8 cellular contexts compared by ENCODE assay signal in genomic region chr1:44355582-44356305, GRCh38. TPM values are rescaled to one million over a fixed set of nuclear protein-coding genes. Genes with fewer than 3 reads are reported as not detected.
DNase-seq lines count a peak whose midpoint lies in the region; ATAC-seq and TF ChIP-seq lines count a peak whose summit lies in the region.

No MANE protein-coding gene starts in this region.

- DNase-seq in AG08396 (ENCODE audit: low spot score) (peak; percentile 5), adipocyte (ENCODE audit: low read depth) (no peak), mesothelial cell of epicardium (ENCODE audit: low spot score in 2 of 2, unreplicated experiment in 2 of 2) (no peak), cerebellar cortex (ENCODE audit: low spot score) (no peak), Ammon's horn (ENCODE audit: low spot score) (no peak), NOMO-1 treated with DMSO at 0.1 percent for 48 hours (lab: John Stamatoyannopoulos, UW; ENCODE audit: unreplicated experiment) (no peak)

- peak overlapping the region; percentile 92 for H3K27ac Mint-ChIP-seq in mesothelial cell of epicardium

- H3K4me1 Mint-ChIP-seq in mesothelial cell of epicardium, result peaks cover 64% of the 10 kb centered on the region

- H3K27me3 ChIP-seq in adipocyte (replicated peaks; ENCODE audit: control insufficient read depth, insufficient read depth, low read length), result no peaks in the 10 kb centered on the region

- TF ChIP-seq CTCF in HEK293 (tag by site-specific recombination; IDR thresholded peaks at IDR 0.05) (no peak), mesothelial cell of epicardium (IDR thresholded peaks at IDR 0.05; ENCODE audit: unreplicated experiment) (no peak)

- H3K27me3 Mint-ChIP-seq in mesothelial cell of epicardium (ENCODE audit: low read depth), result no peaks in the 10 kb centered on the region

- POLR2A ChIA-PET in HEK293 (lab: Yijun Ruan, JAX), result interaction anchor here (0.6 to 0.9 kb wide), 3 partner anchors 9 to 361 kb away, joined by 3 to 4 read pairs (median 3); no protein-coding TSS in a partner anchor

- no peak overlapping the region for H3K27ac ChIP-seq in HEK293 (ENCODE audit: extremely low read depth, low read depth, low read length)

- CTCF ChIA-PET in HEK293 (lab: Yijun Ruan, JAX), result interaction anchor here (0.6 to 0.9 kb wide), 4 partner anchors 9 to 275 kb away, joined by 3 to 4 read pairs (median 3); no protein-coding TSS in a partner anchor

- H3K9me3 Mint-ChIP-seq in mesothelial cell of epicardium, result no peaks in the 10 kb centered on the region

- no peaks in the 10 kb centered on the region for H3K36me3 Mint-ChIP-seq in mesothelial cell of epicardium

- peaks cover 0 to 10% of the 10 kb centered on the region in 2 experiments; a peak in 2 of 3 replicates for H3K36me3 ChIP-seq in HEK293 (ENCODE audit: control insufficient read depth in 2 of 2, insufficient read depth in 1 of 2, low read length in 2 of 2)
- H3K36me3 ChIP-seq in adipocyte (ENCODE audit: control insufficient read depth, insufficient read depth, low read length, severe bottlenecking), result peaks cover 3% of the 10 kb centered on the region

- H3K9me3 ChIP-seq in HEK293 (ENCODE audit: control insufficient read depth, insufficient read depth, low read depth, low read length), result no peaks in the 10 kb centered on the region
- H3K9me3 ChIP-seq in adipocyte (ENCODE audit: control insufficient read depth, low read length), result no peaks in the 10 kb centered on the region

- H3K4me3 ChIP-seq in HEK293 (ENCODE audit: low read depth, low read length), result no peak overlapping the region; the same call in 1 of the 2 replicates
- H3K4me3 ChIP-seq in adipocyte (ENCODE audit: low read length), result peak overlapping the region; percentile 82

- H3K4me1 ChIP-seq in HEK293 (ENCODE audit: control insufficient read depth, insufficient read depth, low read length) (peaks cover 11% of the 10 kb centered on the region), adipocyte (ENCODE audit: control insufficient read depth, insufficient read depth, low read length) (peaks cover 22% of the 10 kb centered on the region)

- H3K9ac ChIP-seq in adipocyte (ENCODE audit: low read length), result no peak overlapping the region

- peak overlapping the region; percentile 92 for H3K4me3 Mint-ChIP-seq in mesothelial cell of epicardium

- ATAC-seq in HG03045 (IDR thresholded peaks at IDR 0.05; ENCODE audit: unreplicated experiment), result no peak

TF ChIP-seq in HEK293, 187 proteins besides CTCF, POLR2A, EP300 and RAD21 (continues in another document):
- peak; percentile 83; the same call in 1 of the 2 replicates for TF ChIP-seq ZFP69B (tag by site-specific recombination; IDR thresholded peaks at IDR 0.05)
- no peak for TF ChIP-seq ZFHX2 (tag by site-specific recombination; conservative IDR thresholded peaks at IDR 0.05)
- TF ChIP-seq ZNF184 (tag by site-specific recombination; IDR thresholded peaks at IDR 0.05), result peak; percentile 20; the same call in 1 of the 2 replicates
- peak; percentile 85 for TF ChIP-seq ZNF692 (tag by site-specific recombination; IDR thresholded peaks at IDR 0.05)
- TF ChIP-seq SCRT1 (tag by site-specific recombination; IDR thresholded peaks at IDR 0.05; ENCODE audit: borderline replicate concordance), result peak; percentile 69; the same call in 1 of the 2 replicates
- peak; percentile 98 for TF ChIP-seq PRDM10 (tag by site-specific recombination; IDR thresholded peaks at IDR 0.05)
- TF ChIP-seq ZBTB8A (tag by site-specific recombination; IDR thresholded peaks at IDR 0.05), result no peak
- no peak for TF ChIP-seq ZNF311 (tag by site-specific recombination; IDR thresholded peaks at IDR 0.05; ENCODE audit: borderline replicate concordance)
- peak; percentile 54 for TF ChIP-seq PRDM1 (tag by site-specific recombination; IDR thresholded peaks at IDR 0.05)
- TF ChIP-seq ZNF785 (tag by site-specific recombination; IDR thresholded peaks at IDR 0.05), result no peak
- TF ChIP-seq ZBTB17 (tag by site-specific recombination; IDR thresholded peaks at IDR 0.05), result peak; percentile 25
- peak; percentile 74 for TF ChIP-seq ZNF600 (tag by site-specific recombination; IDR thresholded peaks at IDR 0.05)
- TF ChIP-seq SALL2 (tag by site-specific recombination; IDR thresholded peaks at IDR 0.05; ENCODE audit: borderline replicate concordance), result no peak
- TF ChIP-seq ZNF335 (tag by site-specific recombination; conservative IDR thresholded peaks at IDR 0.05), result peak; percentile 77
- TF ChIP-seq ATF2 (tag by site-specific recombination; IDR thresholded peaks at IDR 0.05; ENCODE audit: low read depth), result peak; percentile 95
- no peak for TF ChIP-seq EGR2 (tag by site-specific recombination; IDR thresholded peaks at IDR 0.05; ENCODE audit: low read depth)
- no peak for TF ChIP-seq ZSCAN4 (tag by site-specific recombination; IDR thresholded peaks at IDR 0.05)
- TF ChIP-seq ZNF19 (tag by site-specific recombination; IDR thresholded peaks at IDR 0.05; ENCODE audit: low read depth), result no peak
- TF ChIP-seq WT1 (tag by site-specific recombination; IDR thresholded peaks at IDR 0.05), result no peak
- TF ChIP-seq HOXC10 (CRISPR knock-in tag; IDR thresholded peaks at IDR 0.05), result no peak
- TF ChIP-seq ZNF558 (tag by site-specific recombination; IDR thresholded peaks at IDR 0.05), result 0 out of 2 replicates have a peak, but pooled peaks have one; percentile 28
- peak; percentile 98 for TF ChIP-seq SCRT2 (tag by site-specific recombination; IDR thresholded peaks at IDR 0.05)

RNA-seq across cellular contexts. Expression of gene ERI3, which starts 0.7 kb away (rescaled TPM):
- 70.7 to 78.5 TPM (median 72.0 TPM) in 3 replicates for total RNA-seq in mesothelial cell of epicardium

RNA-seq across cellular contexts. Expression of gene RNF220, which starts 49.3 kb away (rescaled TPM):
- 84.2 to 86.0 TPM (median 85.4 TPM) in 3 replicates for total RNA-seq in mesothelial cell of epicardium
